9 cellular contexts compared by ENCODE assay signal in the genomic region with DNA sequence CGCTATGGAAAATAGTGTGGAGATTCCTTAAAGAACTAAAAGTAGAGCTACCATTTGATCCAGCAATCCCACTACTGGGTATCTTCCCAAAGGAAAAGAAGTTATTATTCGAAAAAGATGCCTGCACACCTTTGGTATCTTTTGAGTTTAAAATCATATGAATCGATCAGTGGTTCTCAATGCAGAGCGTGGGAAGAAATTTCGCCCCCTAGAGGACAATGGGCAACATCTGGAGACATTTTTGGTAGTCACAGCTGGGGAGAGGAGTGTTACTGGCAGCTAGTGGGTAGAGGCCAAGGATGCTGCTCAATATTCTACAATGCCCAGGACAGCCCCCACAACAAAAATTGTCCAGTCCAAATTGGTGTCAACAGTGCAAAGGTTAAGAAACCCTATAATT.
DNase-seq lines count a peak whose midpoint lies in the region; ATAC-seq and TF ChIP-seq lines count a peak whose summit lies in the region.
"Had no signal": no experiment of that assay in that cellular context is flagged by ENCODE, and none has a peak within 500 bp of the region (broad histone marks: within the 10 kb centered on the region; RNA-seq: fewer than 3 reads in every experiment).

No MANE protein-coding gene starts in this region.

- H3K4me1 ChIP-seq in mammary epithelial cell (ENCODE audit: insufficient read depth, low read length) (no peaks in the 10 kb centered on the region), uterus (no peaks in the 10 kb centered on the region), prostate gland (replicated peaks) (no peaks in the 10 kb centered on the region)

- dilution Hi-C loops in mammary epithelial cell (cut with HindIII; ENCODE audit: low sequenced_read_pairs) = no loop called here

- in situ Hi-C loops in mammary epithelial cell (cut with MboI; ENCODE audit: low sequenced_read_pairs in 2 of 2) = no loop called here

- H2AFZ ChIP-seq in mammary epithelial cell (ENCODE audit: low read depth, low read length) = no peak overlapping the region

- TF ChIP-seq POLR2A in uterus (IDR thresholded peaks at IDR 0.05) (no peak), prostate gland (IDR thresholded peaks at IDR 0.05) (no peak)

- POLR2A ChIA-PET in AG04450 (lab: Yijun Ruan, JAX) = no interaction called here

- intact Hi-C loops in mammary epithelial cell (cut with micrococcal nuclease) = no loop called here
- intact Hi-C loops in uterus (cut with DNase I; ENCODE audit: low total_unique reads) = no loop called here
- intact Hi-C loops in prostate gland (cut with DNase I) = no loop called here

- H3K27ac ChIP-seq in AG04450 (ENCODE audit: low read depth, low read length) (no peak overlapping the region), HL-60 (replicated peaks) (no peak overlapping the region), mammary epithelial cell (ENCODE audit: insufficient read depth, low read depth, low read length) (no peak overlapping the region), uterus (no peak overlapping the region), prostate gland (no peak overlapping the region)

- peaks cover 2% of the 10 kb centered on the region for H3K27me3 ChIP-seq in AG04450 (ENCODE audit: control insufficient read depth, insufficient read depth, low read length)
- no peaks in the 10 kb centered on the region for H3K27me3 ChIP-seq in HL-60 (ENCODE audit: insufficient read depth, poor library complexity, severe bottlenecking)
- no peaks in the 10 kb centered on the region for H3K27me3 ChIP-seq in mammary epithelial cell (ENCODE audit: insufficient read depth, low read length)
- no peaks in the 10 kb centered on the region for H3K27me3 ChIP-seq in uterus
- H3K27me3 ChIP-seq in prostate gland (replicated peaks; ENCODE audit: insufficient read depth) = no peaks in the 10 kb centered on the region
- H3K27me3 ChIP-seq: MG63 had no signal

- CTCF ChIA-PET in AG04450 (lab: Charles Lee) = interaction anchor here (0.6 to 1.6 kb wide), 4 partner anchors 10 to 542 kb away, joined by 3 to 6 read pairs (median 4); no protein-coding TSS in a partner anchor
- CTCF ChIA-PET in mammary epithelial cell (lab: Charles Lee; ENCODE audit: low non-redundant PET) = no interaction called here

- no peaks in the 10 kb centered on the region for H4K20me1 ChIP-seq in mammary epithelial cell (ENCODE audit: insufficient read depth, low read length)

- H3K9ac ChIP-seq in mammary epithelial cell (ENCODE audit: insufficient read depth, low read length) = no peak overlapping the region

- H3K4me3 ChIP-seq in AG04450 (ENCODE audit: low read depth, low read length) (no peak overlapping the region), HL-60 (replicated peaks; ENCODE audit: insufficient read depth, low read length) (no peak overlapping the region), mammary epithelial cell (replicated peaks in 1 of 3; ENCODE audit: insufficient read depth in 1 of 3, low read depth in 2 of 3, low read length in 3 of 3) (no peak overlapping the region), uterus (no peak overlapping the region), prostate gland (no peak overlapping the region)
- H3K4me3 ChIP-seq: MG63 had no signal

- TF ChIP-seq CTCF in AG04450 (IDR thresholded peaks at IDR 0.05; ENCODE audit: low read depth, low read length) (peak; percentile 51), HL-60 (IDR thresholded peaks at IDR 0.05; ENCODE audit: insufficient read depth, low read length) (peak; percentile 34), mammary epithelial cell (conservative IDR thresholded peaks at IDR 0.05 in 1 of 2, IDR thresholded peaks at IDR 0.05 in 1 of 2; ENCODE audit: extremely low read depth in 1 of 2, insufficient read depth in 1 of 2, low read depth in 1 of 2, low read length in 2 of 2) (peak; percentile 28 to 30), uterus (IDR thresholded peaks at IDR 0.05) (no peak), prostate gland (IDR thresholded peaks at IDR 0.05) (no peak)

- H3K79me2 ChIP-seq in mammary epithelial cell (ENCODE audit: insufficient read depth, low read length) = no peaks in the 10 kb centered on the region

- BruUV-seq in mammary epithelial cell (replicated peaks; lab: Mats Ljungman, UMichigan) = no TSS peak

- no peaks in the 10 kb centered on the region for H3K36me3 ChIP-seq in mammary epithelial cell (ENCODE audit: insufficient read depth, low read length)
- no peaks in the 10 kb centered on the region for H3K36me3 ChIP-seq in uterus
- H3K36me3 ChIP-seq in prostate gland = no peaks in the 10 kb centered on the region
- H3K36me3 ChIP-seq: MG63 had no signal

- peak; percentile 47 for ATAC-seq in GM18498 (IDR thresholded peaks at IDR 0.05; ENCODE audit: unreplicated experiment)

- H3K9me3 ChIP-seq in AG04450 (ENCODE audit: control insufficient read depth, insufficient read depth, low read length) (no peaks in the 10 kb centered on the region; the same call in 1 of the 2 replicates), mammary epithelial cell (replicated peaks; ENCODE audit: insufficient read depth, low read length) (no peaks in the 10 kb centered on the region), uterus (no peaks in the 10 kb centered on the region), prostate gland (no peaks in the 10 kb centered on the region)
- H3K9me3 ChIP-seq: MG63 had no signal

- 60% methylated on average over 5 of the region's 5 CpGs for WGBS in mammary epithelial cell (ENCODE audit: low coverage, missing lambda C conversion rate)
- WGBS in prostate gland = 85% methylated on average over 5 of the region's 5 CpGs

- H3K4me2 ChIP-seq in mammary epithelial cell (ENCODE audit: insufficient read depth, low read depth, low read length) = no peak overlapping the region

- DNase-seq in AG04450 (ENCODE audit: low read depth, low spot score) (no peak), HL-60 (ENCODE audit: low read depth in 1 of 2, low spot score in 1 of 2) (peak in 1 of 2 experiments; percentile 29), mammary epithelial cell (no peak), uterus (no peak), prostate gland (ENCODE audit: low spot score) (no peak), foreskin melanocyte (no peak), NCI-H2196 (lab: John Stamatoyannopoulos, UW; ENCODE audit: unreplicated experiment) (no peak)
- DNase-seq: MG63 had no signal

Comparison
In these comparisons a context has a peak if more than half of its experiments do, and no peak if none do; other contexts are left out.
1. CTCF ChIP-seq: peak in AG04450 (single experiment), HL-60 (single experiment) and mammary epithelial cell (2 of 2); none in uterus (0 of 4) and prostate gland (0 of 4).